25 cellular contexts compared by ENCODE assay signal in the genomic region with DNA sequence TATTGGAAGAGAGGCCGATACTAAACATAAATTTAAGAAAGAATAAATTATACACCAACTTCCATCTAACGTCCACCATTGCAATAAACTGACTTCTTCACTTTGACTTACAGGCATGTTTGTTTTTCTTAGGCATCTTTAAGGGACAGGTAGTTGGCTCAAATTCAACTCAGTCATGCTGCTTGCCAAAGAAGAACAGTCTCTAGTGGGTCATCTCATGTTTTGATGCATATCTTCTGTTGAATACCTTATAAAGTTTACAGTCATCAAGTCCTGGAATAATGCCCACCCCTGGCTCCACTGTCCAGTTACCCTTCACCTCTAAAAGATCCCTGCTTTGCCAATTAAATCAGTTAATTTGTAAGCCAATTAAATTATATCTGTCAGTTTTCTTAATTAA.
"Had no signal": no experiment of that assay in that cellular context is flagged by ENCODE, and none has a peak within 500 bp of the region (broad histone marks: within the 10 kb centered on the region; RNA-seq: fewer than 3 reads in every experiment).

No MANE protein-coding gene starts in this region.

- H3K9me3 ChIP-seq: SK-N-SH had no signal

- H3K27ac Mint-ChIP-seq: T-cell; T-helper 1 cell treated with Interleukin-12 subunit alpha and Interleukin-12 subunit beta and Interleukin-4 antibody, amounts not matched to agents 30 μg/mL and 1 μg/mL, for 36 hours had no signal

- H3K4me3 ChIP-seq: MG63 had no signal

- H3K27ac ChIP-seq: RWPE1 had no signal

- H3K9ac ChIP-seq: SK-N-SH had no signal

- H3K4me3 Mint-ChIP-seq: T-cell; T-helper 1 cell treated with Interleukin-12 subunit alpha and Interleukin-12 subunit beta and Interleukin-4 antibody, amounts not matched to agents 30 μg/mL and 1 μg/mL, for 36 hours had no signal

- H3K9me2 ChIP-seq: SK-N-SH had no signal

- H3K27me3 Mint-ChIP-seq: T-cell had no signal

- H3K4me1 Mint-ChIP-seq: T-cell had no signal

- H3K27me3 ChIP-seq: MG63 had no signal

- DNase-seq: IMR-90, Karpas-422, KG1, MG63, NCI-H1092, NCI-H1105 treated with DMSO at 0.1 percent for 48 hours, NCI-H1417 treated with DMSO at 0.1 percent for 48 hours, NCI-H146, NCI-H1694 treated with DMSO at 0.1 percent for 48 hours, NCI-H1930, NCI-H2081, NCI-H2107, NCI-H345, NCI-H446 treated with DMSO at 0.1 percent for 48 hours, NCI-H510A treated with DMSO at 0.1 percent for 48 hours, NCI-H526, NCI-H748 treated with DMSO at 0.1 percent for 48 hours, SHP77, SK-N-SH, SW 1271, T-cell had no signal

- ATAC-seq: HepG2, Panc1, T-cell had no signal

- H3K36me3 Mint-ChIP-seq: T-cell had no signal

- H3K36me3 ChIP-seq: MG63 had no signal

- H3K4me2 ChIP-seq: SK-N-SH had no signal
